ENCODE assay signal across 22 cellular contexts in genomic region chr1:3261007-3261968, GRCh38.
DNase-seq lines count a peak whose midpoint lies in the region; ATAC-seq, FAIRE-seq and TF ChIP-seq lines count a peak whose summit lies in the region.
"Had no signal": no experiment of that assay in that cellular context is flagged by ENCODE, and none has a peak within 500 bp of the region (broad histone marks: within the 10 kb centered on the region; RNA-seq: fewer than 3 reads in every experiment).

No MANE protein-coding gene starts in this region.

- WGBS in small intestine, 3 donors = 67 to 72% (median 69%) methylated on average over 21 of the region's 21 CpGs

- CTCF ChIA-PET in HEK293 (lab: Yijun Ruan, JAX) = no interaction called here

- POLR2A ChIA-PET in HEK293 (lab: Yijun Ruan, JAX) = no interaction called here

- H3K36me3 ChIP-seq in HEK293 (ENCODE audit: control insufficient read depth in 2 of 2, insufficient read depth in 1 of 2, low read length in 2 of 2) (no peaks in the 10 kb centered on the region), ascending aorta (no peaks in the 10 kb centered on the region), small intestine (ENCODE audit: control insufficient read depth in 2 of 2, insufficient read depth in 2 of 2, low read length in 2 of 2) (no peaks in the 10 kb centered on the region)

- no peaks in the 10 kb centered on the region for H3K9me3 ChIP-seq in HEK293 (ENCODE audit: control insufficient read depth, insufficient read depth, low read depth, low read length)
- no peaks in the 10 kb centered on the region for H3K9me3 ChIP-seq in ascending aorta
- H3K9me3 ChIP-seq in small intestine (ENCODE audit: control insufficient read depth, low read depth) = no peaks in the 10 kb centered on the region

- FAIRE-seq in small intestine (lab: Jason Lieb, UNC) (no peak), D721Med (lab: Jason Lieb, UNC) (no peak)
- FAIRE-seq: G401.6, RCC 7860 had no signal

- no peak overlapping the region for H3K4me3 ChIP-seq in HEK293 (ENCODE audit: low read depth, low read length)
- H3K4me3 ChIP-seq in ascending aorta = no peak overlapping the region
- H3K4me3 ChIP-seq in small intestine (ENCODE audit: low read depth in 1 of 2, low read length in 2 of 2) = no peak overlapping the region
- H3K4me3 ChIP-seq: GM23248, SK-N-MC had no signal

- DNase-seq in NCI-H1092 (lab: John Stamatoyannopoulos, UW) = peak; percentile 80
- no peak for DNase-seq in ascending aorta (ENCODE audit: low spot score in 2 of 2)
- DNase-seq in small intestine = peak; percentile 53
- no peak for DNase-seq in D721Med (ENCODE audit: insufficient read length, low spot score)
- no peak for DNase-seq in islet precursor cell
- DNase-seq: ACHN; C1 segment of cervical spinal cord; CD8-positive, alpha-beta memory T cell; DND-41; GM23248; HCEC 1CT; KBM-7; NCI-H1417; NCI-H2029 treated with DMSO at 0.1 percent for 48 hours; NCI-H748 treated with DMSO at 0.1 percent for 48 hours; NK-92 treated with Interleukin-12 subunit alpha and Interleukin-12 subunit beta, amount 100 ng/mL, for 24 hours; SHP77 had no signal

- H3K4me1 ChIP-seq in HEK293 (ENCODE audit: control insufficient read depth, insufficient read depth, low read length) (no peaks in the 10 kb centered on the region), ascending aorta (peaks cover 27 to 49% of the 10 kb centered on the region in 2 donors), small intestine (ENCODE audit: control insufficient read depth in 2 of 2, insufficient read depth in 1 of 2, low read depth in 1 of 2, low read length in 1 of 2) (peaks cover 6 to 8% of the 10 kb centered on the region in 2 donors)

- intact Hi-C loops in ascending aorta (cut with DNase I) = loop anchor here (5.0 kb wide), 1 partner anchor 39 kb away; no protein-coding TSS in a partner anchor

- ATAC-seq in HG02759 (IDR thresholded peaks at IDR 0.05; ENCODE audit: unreplicated experiment) = no peak

- no peak for TF ChIP-seq CTCF in HEK293 (tag by site-specific recombination; IDR thresholded peaks at IDR 0.05)
- no peak for TF ChIP-seq CTCF in ascending aorta (IDR thresholded peaks at IDR 0.05)
- TF ChIP-seq CTCF in D721Med (IDR thresholded peaks at IDR 0.05; ENCODE audit: insufficient read depth, missing control alignments) = no peak

- no peaks in the 10 kb centered on the region for H3K27me3 ChIP-seq in ascending aorta
- no peaks in the 10 kb centered on the region for H3K27me3 ChIP-seq in small intestine (ENCODE audit: control insufficient read depth in 2 of 2, insufficient read depth in 2 of 2, low read length in 2 of 2)

- H3K27ac ChIP-seq in HEK293 (ENCODE audit: extremely low read depth, low read depth, low read length) (no peak overlapping the region), ascending aorta (peak overlapping the region; percentile 53 to 72), small intestine (ENCODE audit: low read depth in 1 of 2, low read length in 1 of 2) (no peak overlapping the region)
- H3K27ac ChIP-seq: GM23248, SK-N-MC had no signal

TF ChIP-seq in HEK293, 187 proteins besides CTCF, POLR2A, EP300 and RAD21:
- no peak for TF ChIP-seq ZBTB44 (tag by site-specific recombination; IDR thresholded peaks at IDR 0.05)
- no peak for TF ChIP-seq ZNF610 (tag by site-specific recombination; IDR thresholded peaks at IDR 0.05; ENCODE audit: borderline replicate concordance)
- no peak for TF ChIP-seq ZNF660 (tag by site-specific recombination; IDR thresholded peaks at IDR 0.05)
- TF ChIP-seq KLF1 (tag by site-specific recombination; IDR thresholded peaks at IDR 0.05) = peak; percentile 62

Comparison
In these comparisons a context has a peak if more than half of its experiments do, and no peak if none do; other contexts are left out.
1. H3K27ac ChIP-seq: peak in ascending aorta (2 of 2); none in HEK293 (single experiment) and small intestine (0 of 2).
2. DNase-seq: peak in NCI-H1092 (single experiment) and small intestine (single experiment); none in ascending aorta (0 of 2), D721Med (single experiment) and islet precursor cell (single experiment).